ENCODE assay signal across 20 cellular contexts in genomic region chr7:117071597-117071996, GRCh38.
DNase-seq lines count a peak whose midpoint lies in the region; ATAC-seq, FAIRE-seq and TF ChIP-seq lines count a peak whose summit lies in the region.
"Had no signal": no experiment of that assay in that cellular context is flagged by ENCODE, and none has a peak within 500 bp of the region (broad histone marks: within the 10 kb centered on the region; RNA-seq: fewer than 3 reads in every experiment).

No MANE protein-coding gene starts in this region.

- DNase-seq in NCI-H1092 (lab: John Stamatoyannopoulos, UW): peak; percentile 85
- peak; percentile 89 for DNase-seq in NCI-H187 treated with DMSO at 0.1 percent for 48 hours (lab: John Stamatoyannopoulos, UW)
- DNase-seq in NCI-H748 treated with DMSO at 0.1 percent for 48 hours (lab: John Stamatoyannopoulos, UW): peak; percentile 23
- no peak for DNase-seq in keratinocyte (ENCODE audit: low read depth, low spot score)
- no peak for DNase-seq in kidney
- no peak for DNase-seq in activated naive CD8-positive, alpha-beta T cell treated with anti-CD3 and anti-CD28 coated beads, Interleukin-2, amount 50 U/mL, for 24 hours
- DNase-seq in GM23248: no peak
- DNase-seq: activated CD4-positive, alpha-beta T cell treated with anti-CD3 and anti-CD28 coated beads for 48 hours; activated CD8-positive, alpha-beta memory T cell treated with anti-CD3 and anti-CD28 coated beads, Interleukin-2, amount 10 ng/mL, durations not matched to agents 7 days and 5 days; activated naive CD8-positive, alpha-beta T cell treated with anti-CD3 and anti-CD28 coated beads, Interleukin-2, amount 10 ng/mL, durations not matched to agents 7 days and 5 days; brain microvascular endothelial cell; CD8-positive, alpha-beta memory T cell; cortex of kidney; H9; Kasumi-1; occipital lobe; right lobe of liver; testis had no signal

- H3K9me3 ChIP-seq in keratinocyte (ENCODE audit: control insufficient read depth, low read depth, low read length): peaks cover 1% of the 10 kb centered on the region
- peaks cover 0 to 3% of the 10 kb centered on the region in 2 donors for H3K9me3 ChIP-seq in kidney (ENCODE audit: control insufficient read depth in 1 of 2, low read length in 2 of 2)
- H3K9me3 ChIP-seq in GM23248 (ENCODE audit: low read depth): no peaks in the 10 kb centered on the region
- H3K9me3 ChIP-seq: right lobe of liver, testis had no signal

- H3K4me1 Mint-ChIP-seq in activated naive CD8-positive, alpha-beta T cell treated with anti-CD3 and anti-CD28 coated beads, Interleukin-2, amount 50 U/mL, for 24 hours: peaks cover 27% of the 10 kb centered on the region

- no peaks in the 10 kb centered on the region for H3K27me3 Mint-ChIP-seq in activated naive CD8-positive, alpha-beta T cell treated with anti-CD3 and anti-CD28 coated beads, Interleukin-2, amount 50 U/mL, for 24 hours
- H3K27me3 Mint-ChIP-seq: activated CD8-positive, alpha-beta memory T cell treated with anti-CD3 and anti-CD28 coated beads, Interleukin-2, amount 10 ng/mL, durations not matched to agents 7 days and 5 days; activated naive CD8-positive, alpha-beta T cell treated with anti-CD3 and anti-CD28 coated beads, Interleukin-2, amount 10 ng/mL, durations not matched to agents 7 days and 5 days; CD8-positive, alpha-beta memory T cell had no signal

- H2AFZ ChIP-seq in keratinocyte (ENCODE audit: control insufficient read depth, low read length): no peak overlapping the region
- H2AFZ ChIP-seq in GM23248: no peak overlapping the region

- FAIRE-seq in keratinocyte (lab: Jason Lieb, UNC) (no peak), kidney (lab: Jason Lieb, UNC) (no peak)
- FAIRE-seq: HTR-8/SVneo had no signal

- dilution Hi-C loops in keratinocyte (cut with MboI; ENCODE audit: extremely low pct_ligation_motif_present, low sequenced_read_pairs): no loop called here

- H3K36me3 ChIP-seq in keratinocyte (ENCODE audit: control insufficient read depth in 2 of 2, extremely low read depth in 1 of 2, insufficient read depth in 2 of 2, low read length in 2 of 2) (no peaks in the 10 kb centered on the region), kidney (ENCODE audit: control insufficient read depth in 1 of 2, insufficient read depth in 2 of 2, low read length in 2 of 2) (no peaks in the 10 kb centered on the region), GM23248 (ENCODE audit: low read depth) (no peaks in the 10 kb centered on the region)
- H3K36me3 ChIP-seq: brain microvascular endothelial cell, right lobe of liver had no signal

- no peak overlapping the region for H3K27ac Mint-ChIP-seq in activated naive CD8-positive, alpha-beta T cell treated with anti-CD3 and anti-CD28 coated beads, Interleukin-2, amount 50 U/mL, for 24 hours
- H3K27ac Mint-ChIP-seq: activated CD8-positive, alpha-beta memory T cell treated with anti-CD3 and anti-CD28 coated beads, Interleukin-2, amount 10 ng/mL, durations not matched to agents 7 days and 5 days; activated naive CD8-positive, alpha-beta T cell treated with anti-CD3 and anti-CD28 coated beads, Interleukin-2, amount 10 ng/mL, durations not matched to agents 7 days and 5 days; CD8-positive, alpha-beta memory T cell had no signal

- H3K36me3 Mint-ChIP-seq in activated naive CD8-positive, alpha-beta T cell treated with anti-CD3 and anti-CD28 coated beads, Interleukin-2, amount 50 U/mL, for 24 hours (ENCODE audit: low read depth): no peaks in the 10 kb centered on the region

- H3F3A ChIP-seq in GM23248 (ENCODE audit: insufficient read depth): peaks cover 11% of the 10 kb centered on the region; the same call in 1 of the 2 replicates

- no peaks in the 10 kb centered on the region for H3K9me1 ChIP-seq in keratinocyte (ENCODE audit: control insufficient read depth, extremely low read depth, insufficient read depth, low read length)

- H3K27ac ChIP-seq in keratinocyte (ENCODE audit: control insufficient read depth, insufficient read depth, low read length) (no peak overlapping the region), kidney (ENCODE audit: low read depth in 2 of 2, low read length in 2 of 2) (no peak overlapping the region), GM23248 (no peak overlapping the region)
- H3K27ac ChIP-seq: brain microvascular endothelial cell, right lobe of liver, testis had no signal

- no peak overlapping the region for H3K4me3 ChIP-seq in keratinocyte (ENCODE audit: control insufficient read depth in 2 of 3, extremely low read depth in 1 of 3, insufficient read depth in 2 of 3, low read depth in 1 of 3, low read length in 3 of 3)
- H3K4me3 ChIP-seq in kidney (ENCODE audit: low read length in 2 of 2): no peak overlapping the region
- no peak overlapping the region for H3K4me3 ChIP-seq in GM23248
- H3K4me3 ChIP-seq: lung, right lobe of liver, testis had no signal

- no peaks in the 10 kb centered on the region for H3K9me2 ChIP-seq in GM23248 (ENCODE audit: insufficient read depth)

- in situ Hi-C loops in GM23248 (cut with MboI): no loop called here

- peaks cover 23% of the 10 kb centered on the region for H3K4me1 ChIP-seq in keratinocyte (ENCODE audit: control insufficient read depth, extremely low read depth, insufficient read depth, low read length)
- peaks cover 7 to 26% of the 10 kb centered on the region in 2 donors for H3K4me1 ChIP-seq in kidney (ENCODE audit: control insufficient read depth in 1 of 2, insufficient read depth in 1 of 2, low read depth in 1 of 2, low read length in 2 of 2)
- peaks cover 29% of the 10 kb centered on the region for H3K4me1 ChIP-seq in GM23248 (ENCODE audit: insufficient read depth)

- H3K27me3 ChIP-seq in keratinocyte (ENCODE audit: control insufficient read depth, extremely low read depth, insufficient read depth, low read length) (no peaks in the 10 kb centered on the region), GM23248 (replicated peaks; ENCODE audit: insufficient read depth) (no peaks in the 10 kb centered on the region)
- H3K27me3 ChIP-seq: brain microvascular endothelial cell, right lobe of liver, testis had no signal

- no peak overlapping the region for H3K4me3 Mint-ChIP-seq in activated naive CD8-positive, alpha-beta T cell treated with anti-CD3 and anti-CD28 coated beads, Interleukin-2, amount 50 U/mL, for 24 hours
- H3K4me3 Mint-ChIP-seq: activated CD8-positive, alpha-beta memory T cell treated with anti-CD3 and anti-CD28 coated beads, Interleukin-2, amount 10 ng/mL, durations not matched to agents 7 days and 5 days; activated naive CD8-positive, alpha-beta T cell treated with anti-CD3 and anti-CD28 coated beads, Interleukin-2, amount 10 ng/mL, durations not matched to agents 7 days and 5 days; CD8-positive, alpha-beta memory T cell; H9 had no signal

- TF ChIP-seq CTCF in keratinocyte (optimal IDR thresholded peaks at IDR 0.05 in 1 of 3, IDR thresholded peaks at IDR 0.05 in 1 of 3, conservative IDR thresholded peaks at IDR 0.05 in 1 of 3; ENCODE audit: extremely low read depth in 1 of 3, insufficient read depth in 2 of 3, low read length in 3 of 3) (no peak), kidney (IDR thresholded peaks at IDR 0.05; ENCODE audit: borderline replicate concordance, extremely low read depth, insufficient read depth) (no peak)

- H3K79me2 ChIP-seq in keratinocyte (ENCODE audit: control insufficient read depth, insufficient read depth, low read length) (peaks cover 3% of the 10 kb centered on the region), GM23248 (ENCODE audit: insufficient read depth) (peaks cover 65% of the 10 kb centered on the region)

- no peak for ATAC-seq in activated naive CD8-positive, alpha-beta T cell treated with anti-CD3 and anti-CD28 coated beads, Interleukin-2, amount 50 U/mL, for 24 hours
- ATAC-seq: activated CD8-positive, alpha-beta memory T cell treated with anti-CD3 and anti-CD28 coated beads, Interleukin-2, amount 10 ng/mL, durations not matched to agents 7 days and 5 days; right lobe of liver had no signal

- H3K4me2 ChIP-seq in keratinocyte (ENCODE audit: control insufficient read depth, extremely low read depth, insufficient read depth, low read depth, low read length) (peak overlapping the region; percentile 9), GM23248 (ENCODE audit: unreplicated experiment) (no peak overlapping the region)

- H3K9me3 Mint-ChIP-seq in activated naive CD8-positive, alpha-beta T cell treated with anti-CD3 and anti-CD28 coated beads, Interleukin-2, amount 50 U/mL, for 24 hours: peaks cover 5% of the 10 kb centered on the region
- H3K9me3 Mint-ChIP-seq: CD8-positive, alpha-beta memory T cell had no signal

- no peaks in the 10 kb centered on the region for H4K20me1 ChIP-seq in keratinocyte (ENCODE audit: control insufficient read depth, extremely low read depth, insufficient read depth, low read length)
- no peaks in the 10 kb centered on the region for H4K20me1 ChIP-seq in GM23248 (ENCODE audit: insufficient read depth)

- H3K9ac ChIP-seq in keratinocyte (ENCODE audit: control insufficient read depth, extremely low read depth, insufficient read depth, low read length) (no peak overlapping the region), kidney (ENCODE audit: low read length in 2 of 2) (no peak overlapping the region), GM23248 (no peak overlapping the region)

- intact Hi-C loops in kidney (cut with DNase I): no loop called here

- WGBS in GM23248 (ENCODE audit: low coverage in 1 of 2, low lambda C conversion rate in 2 of 2, missing lambda C conversion rate in 2 of 2), 2 experiments: 98% methylated on average over 2 of the region's 2 CpGs

Comparison
In these comparisons a context has a peak if more than half of its experiments do, and no peak if none do; other contexts are left out.
1. DNase-seq: peak in NCI-H1092 (single experiment), NCI-H187 treated with DMSO at 0.1 percent for 48 hours (single experiment) and NCI-H748 treated with DMSO at 0.1 percent for 48 hours (single experiment); none in keratinocyte (single experiment), kidney (single experiment), activated naive CD8-positive, alpha-beta T cell treated with anti-CD3 and anti-CD28 coated beads, Interleukin-2, amount 50 U/mL, for 24 hours (single experiment) and GM23248 (single experiment).